Comparison of ENCODE assay signal across 8 cellular contexts in genomic region chr7:100428199-100428966, GRCh38. TPM values are rescaled to one million over a fixed set of nuclear protein-coding genes. Genes with fewer than 3 reads are reported as not detected.
DNase-seq lines count a peak whose midpoint lies in the region; ATAC-seq and FAIRE-seq lines count a peak whose summit lies in the region.

Gene ZCWPW1, minus strand, starts transcription at chr7:100428703. Its CDS starts 8,054 bp downstream, at chr7:100420649.

- FAIRE-seq in endometrium (lab: Jason Lieb, UNC): peak; percentile 62

- peak within 1 kb of the TSS; percentile 90 for H3K9ac ChIP-seq in HUES48 (ENCODE audit: low read depth, low read length)
- peak within 1 kb of the TSS; percentile 97 for H3K9ac ChIP-seq in NT2/D1 (ENCODE audit: insufficient read length, low read depth)

- peak within 1 kb of the TSS; percentile 100 for H3K27ac ChIP-seq in HUES48 (ENCODE audit: low read depth, low read length)

- H3K9me3 ChIP-seq in HUES48 (ENCODE audit: control insufficient read depth, insufficient read depth, low read length) (no peaks in the 10 kb centered on the region), NT2/D1 (ENCODE audit: insufficient read depth, low read length) (peaks cover 6% of the 10 kb centered on the region; the same call in 1 of the 2 replicates)

- H3K27me3 ChIP-seq in HUES48 (ENCODE audit: control insufficient read depth, insufficient read depth, low read length): peaks cover 7% of the 10 kb centered on the region
- H3K27me3 ChIP-seq in NT2/D1 (ENCODE audit: insufficient read depth, insufficient read length): no peaks in the 10 kb centered on the region

- peaks cover 27% of the 10 kb centered on the region for H3K36me3 ChIP-seq in HUES48 (ENCODE audit: control insufficient read depth, insufficient read depth, low read length)
- H3K36me3 ChIP-seq in NT2/D1 (ENCODE audit: insufficient read depth, insufficient read length, low read length): peaks cover 30% of the 10 kb centered on the region

- H3K4me1 ChIP-seq in HUES48 (ENCODE audit: control insufficient read depth, insufficient read depth, low read length) (peaks cover 14% of the 10 kb centered on the region), NT2/D1 (ENCODE audit: insufficient read depth, insufficient read length) (peaks cover 15% of the 10 kb centered on the region)

- H3K4me3 ChIP-seq in HUES48 (ENCODE audit: low read depth, low read length) (peak within 1 kb of the TSS; percentile 83), NT2/D1 (ENCODE audit: insufficient read length, low read depth) (peak within 1 kb of the TSS; percentile 87)

- DNase-seq in COR-L47 (lab: John Stamatoyannopoulos, UW) (peak; percentile 95), NT2/D1 (ENCODE audit: low read depth, low spot score) (peak; percentile 94), mesenteric fat pad (ENCODE audit: low spot score) (peak; percentile 99)
- peak; percentile 97 for DNase-seq in activated CD8-positive, alpha-beta memory T cell treated with anti-CD3 and anti-CD28 coated beads, Interleukin-2, amount 50 U/mL, for 4 hours
- DNase-seq in stimulated activated CD8-positive, alpha-beta memory T cell treated with anti-CD3 and anti-CD28 coated beads, Interleukin-15, amount 100 ng/mL, for 1 hour (ENCODE audit: low read depth): peak; percentile 92

- peak; percentile 40 for ATAC-seq in GM21390 (IDR thresholded peaks at IDR 0.05; ENCODE audit: unreplicated experiment)

RNA-seq across cellular contexts. Expression of gene ZCWPW1, which starts in this region (rescaled TPM):
- 3.2 TPM for total RNA-seq in mesenteric fat pad

Comparison
In these comparisons a context has a peak if more than half of its experiments do, and no peak if none do; other contexts are left out.
1. Peak in every context shown above with its lines: DNase-seq, ATAC-seq, H3K4me3 ChIP-seq and H3K27ac ChIP-seq.